Comparison of ENCODE assay signal across 1 cellular context in genomic region chr11:78256962-78257361, GRCh38.
TF ChIP-seq lines count a peak whose summit lies in the region.

No MANE protein-coding gene starts in this region.

TF ChIP-seq in K562, 482 proteins besides CTCF, POLR2A, EP300 and RAD21 (continued from another document and continues in another):
- peak; percentile 17; the same call in 1 of the 2 replicates for TF ChIP-seq TEAD4 (IDR thresholded peaks at IDR 0.05; ENCODE audit: low read length)
- TF ChIP-seq TEAD4 (CRISPR knock-in tag; IDR thresholded peaks at IDR 0.05; ENCODE audit: borderline replicate concordance) = no peak
- TF ChIP-seq E2F6 (IDR thresholded peaks at IDR 0.05; ENCODE audit: borderline replicate concordance in 1 of 2, extremely low read depth in 1 of 2, insufficient read depth in 1 of 2, insufficient read length in 1 of 2, low read depth in 1 of 2, low read length in 1 of 2, poor library complexity in 1 of 2, severe bottlenecking in 1 of 2) = peak; percentile 62 to 79
- peak; percentile 90 for TF ChIP-seq FOSL1 (tag; conservative IDR thresholded peaks at IDR 0.05)
- TF ChIP-seq NUFIP1 (IDR thresholded peaks at IDR 0.05; ENCODE audit: partially characterized antibody) = no peak
- TF ChIP-seq KDM4B (IDR thresholded peaks at IDR 0.05; ENCODE audit: borderline replicate concordance in 2 of 2, low read depth in 1 of 2) = no peak
- TF ChIP-seq NRF1 (conservative IDR thresholded peaks at IDR 0.05 in 1 of 2, IDR thresholded peaks at IDR 0.05 in 1 of 2) = peak; percentile 20 to 38; a peak in 2 of 4 replicates
- TF ChIP-seq NEUROD1 (IDR thresholded peaks at IDR 0.05; ENCODE audit: borderline replicate concordance, low read depth, low read length, partially characterized antibody) = no peak
- TF ChIP-seq ATF6 (CRISPR knock-in tag; IDR thresholded peaks at IDR 0.05) = 0 out of 2 replicates have a peak, but pooled peaks have one; percentile 53
- no peak for TF ChIP-seq CHD4 (IDR thresholded peaks at IDR 0.05; ENCODE audit: insufficient read depth, insufficient replicate concordance, low read depth, low read length, poor library complexity, severe bottlenecking)
- no peak for TF ChIP-seq HDAC3 (IDR thresholded peaks at IDR 0.05; ENCODE audit: borderline replicate concordance, partially characterized antibody)
- TF ChIP-seq MLLT1 (IDR thresholded peaks at IDR 0.05) = no peak
- no peak for TF ChIP-seq STAT5B (CRISPR knock-in tag; IDR thresholded peaks at IDR 0.05)
- TF ChIP-seq ATF7 (IDR thresholded peaks at IDR 0.05) = peak; percentile 33; the same call in 1 of the 2 replicates
- TF ChIP-seq NR0B1 (IDR thresholded peaks at IDR 0.05; ENCODE audit: partially characterized antibody) = no peak
- TF ChIP-seq RAD51 (IDR thresholded peaks at IDR 0.05; ENCODE audit: borderline replicate concordance, low read depth) = no peak
- TF ChIP-seq XRCC5 (IDR thresholded peaks at IDR 0.05; ENCODE audit: low read depth, low read length) = no peak
- no peak for TF ChIP-seq COPS2 (conservative IDR thresholded peaks at IDR 0.05)
- TF ChIP-seq PREB (CRISPR knock-in tag; IDR thresholded peaks at IDR 0.05) = no peak
- no peak for TF ChIP-seq NFYB (IDR thresholded peaks at IDR 0.05; ENCODE audit: extremely low read depth, insufficient read length)
- peak; percentile 74 for TF ChIP-seq DPF2 (IDR thresholded peaks at IDR 0.05)
- TF ChIP-seq EGR1 (conservative IDR thresholded peaks at IDR 0.05) = no peak
- TF ChIP-seq ZFP1 (CRISPR knock-in tag; IDR thresholded peaks at IDR 0.05) = no peak
- TF ChIP-seq MYBL2 (IDR thresholded peaks at IDR 0.05; ENCODE audit: low read depth) = no peak
- no peak for TF ChIP-seq MYBL2 (CRISPR knock-in tag; IDR thresholded peaks at IDR 0.05; ENCODE audit: borderline replicate concordance)
- peak; percentile 95 for TF ChIP-seq E2F8 (IDR thresholded peaks at IDR 0.05; ENCODE audit: low read depth, partially characterized antibody)
- no peak for TF ChIP-seq SAFB (IDR thresholded peaks at IDR 0.05; ENCODE audit: borderline replicate concordance, low read depth, low read length)
- TF ChIP-seq TFAP4 (CRISPR knock-in tag; IDR thresholded peaks at IDR 0.05; ENCODE audit: borderline replicate concordance) = 0 out of 2 replicates have a peak, but pooled peaks have one; percentile 20
- TF ChIP-seq ZNF592 (IDR thresholded peaks at IDR 0.05) = peak; percentile 59; the same call in 1 of the 2 replicates
- TF ChIP-seq DIDO1 (tag; IDR thresholded peaks at IDR 0.05; ENCODE audit: low read depth) = no peak
- no peak for TF ChIP-seq ZNF436 (CRISPR knock-in tag; IDR thresholded peaks at IDR 0.05)
- 0 out of 2 replicates have a peak, but pooled peaks have one; percentile 44 for TF ChIP-seq ZNF175 (CRISPR knock-in tag; IDR thresholded peaks at IDR 0.05; ENCODE audit: low read depth)
- TF ChIP-seq EHMT2 (IDR thresholded peaks at IDR 0.05) = peak; percentile 36; the same call in 1 of the 2 replicates
- TF ChIP-seq ILF3 (IDR thresholded peaks at IDR 0.05; ENCODE audit: borderline replicate concordance) = no peak
- no peak for TF ChIP-seq SREBF2 (CRISPR knock-in tag; IDR thresholded peaks at IDR 0.05)
- TF ChIP-seq ID3 (CRISPR knock-in tag; IDR thresholded peaks at IDR 0.05) = no peak
- peak; percentile 89 for TF ChIP-seq ID3 (tag; IDR thresholded peaks at IDR 0.05)
- no peak for TF ChIP-seq HMG20A (CRISPR knock-in tag; conservative IDR thresholded peaks at IDR 0.05)
- TF ChIP-seq CC2D1A (IDR thresholded peaks at IDR 0.05) = peak; percentile 20
- TF ChIP-seq MAFG (tag; conservative IDR thresholded peaks at IDR 0.05) = peak; percentile 52
- no peak for TF ChIP-seq MTA2 (IDR thresholded peaks at IDR 0.05; ENCODE audit: low read depth)
- TF ChIP-seq XRCC4 (IDR thresholded peaks at IDR 0.05; ENCODE audit: extremely low read depth, insufficient read depth, insufficient read length) = no peak
- TF ChIP-seq ZNF655 (CRISPR knock-in tag; IDR thresholded peaks at IDR 0.05) = no peak
- peak; percentile 56; the same call in 1 of the 2 replicates for TF ChIP-seq ZBTB2 (IDR thresholded peaks at IDR 0.05)
- 0 out of 2 replicates have a peak, but pooled peaks have one; percentile 66 for TF ChIP-seq TRIM28 (IDR thresholded peaks at IDR 0.05)
- no peak for TF ChIP-seq ZNF766 (CRISPR knock-in tag; conservative IDR thresholded peaks at IDR 0.05)
- peak; percentile 33; the same call in 1 of the 2 replicates for TF ChIP-seq GABPA (tag; conservative IDR thresholded peaks at IDR 0.05; ENCODE audit: low read depth)
- no peak for TF ChIP-seq TAF7 (tag; IDR thresholded peaks at IDR 0.05)
- TF ChIP-seq PYGO2 (tag; IDR thresholded peaks at IDR 0.05) = no peak
